ENCODE assay signal across 1 cellular context in genomic region chr6:32852844-32853540, GRCh38.
TF ChIP-seq lines count a peak whose summit lies in the region.

No MANE protein-coding gene starts in this region.

TF ChIP-seq in endothelial cell of umbilical vein, 7 proteins besides CTCF, POLR2A, EP300 and RAD21:
- TF ChIP-seq JUN (IDR thresholded peaks at IDR 0.05; ENCODE audit: borderline replicate concordance, insufficient read depth, insufficient read length, low read depth): no peak
- TF ChIP-seq MYC (IDR thresholded peaks at IDR 0.05; ENCODE audit: low read depth, low read length): no peak
- no peak for TF ChIP-seq MAX (IDR thresholded peaks at IDR 0.05; ENCODE audit: insufficient read depth, insufficient read length)
- no peak for TF ChIP-seq GATA2 (IDR thresholded peaks at IDR 0.05; ENCODE audit: insufficient read depth, insufficient read length, low read depth, low read length)
- no peak for TF ChIP-seq FOS (IDR thresholded peaks at IDR 0.05; ENCODE audit: borderline replicate concordance, insufficient read depth, low read length)
- no peak for TF ChIP-seq EZH2 (IDR thresholded peaks at IDR 0.05; ENCODE audit: borderline replicate concordance, low read depth, low read length, severe bottlenecking)
- no peak for TF ChIP-seq POLR2AphosphoS5 (IDR thresholded peaks at IDR 0.05; ENCODE audit: insufficient read depth, low read depth, low read length)
